ENCODE assay signal across 8 cellular contexts in genomic region chr6:20409427-20409971, GRCh38. TPM values are rescaled to one million over a fixed set of nuclear protein-coding genes. Genes with fewer than 3 reads are reported as not detected.
DNase-seq lines count a peak whose midpoint lies in the region; ATAC-seq and TF ChIP-seq lines count a peak whose summit lies in the region.

No MANE protein-coding gene starts in this region.

- DNase-seq in GM12864 (ENCODE audit: low read depth) = no peak
- DNase-seq in endodermal cell = no peak
- no peak for DNase-seq in Ammon's horn (ENCODE audit: low spot score)
- DNase-seq in NCI-H510A treated with DMSO at 0.1 percent for 48 hours (lab: John Stamatoyannopoulos, UW) = no peak
- DNase-seq in SIG-M5 treated with dmso at 0.1 percent for 504 hours (lab: John Stamatoyannopoulos, UW; ENCODE audit: unreplicated experiment) = no peak
- DNase-seq in stimulated activated CD4-positive, alpha-beta T cell treated with anti-CD3 and anti-CD28 coated beads, Interleukin-4, amount 100 ng/mL, for 4 hours = no peak

- ATAC-seq in GM21381 (IDR thresholded peaks at IDR 0.05; ENCODE audit: unreplicated experiment) (peak; percentile 93), HG03558 (IDR thresholded peaks at IDR 0.05; ENCODE audit: extremely low read depth, unreplicated experiment) (peak; percentile 91)

- H3K27me3 ChIP-seq in endodermal cell (ENCODE audit: control insufficient read depth, insufficient read depth, low read length, poor library complexity, severe bottlenecking) = no peaks in the 10 kb centered on the region

- H3K4me3 ChIP-seq in GM12864 (ENCODE audit: low read depth, low read length) (peak overlapping the region; percentile 7; the same call in 1 of the 2 replicates), endodermal cell (ENCODE audit: low read length) (no peak overlapping the region)

- H3K9me3 Mint-ChIP-seq in endodermal cell = no peaks in the 10 kb centered on the region

- peaks cover 26% of the 10 kb centered on the region for H3K36me3 Mint-ChIP-seq in endodermal cell (ENCODE audit: low read depth)

- H3K36me3 ChIP-seq in endodermal cell (ENCODE audit: control insufficient read depth, insufficient read depth, low read length) = peaks cover 54% of the 10 kb centered on the region

- H3K9me3 ChIP-seq in endodermal cell (ENCODE audit: control insufficient read depth, low read length) = no peaks in the 10 kb centered on the region

- peak overlapping the region; percentile 53 for H3K27ac Mint-ChIP-seq in endodermal cell

- H3K4me1 Mint-ChIP-seq in endodermal cell = peaks cover 58% of the 10 kb centered on the region

- no peak overlapping the region for H3K27ac ChIP-seq in endodermal cell (ENCODE audit: low read depth, low read length)

- no peak overlapping the region for H3K4me3 Mint-ChIP-seq in endodermal cell

- no peak overlapping the region for H3K9ac ChIP-seq in endodermal cell (ENCODE audit: extremely low read depth, low read length, poor library complexity, severe bottlenecking)

- no peaks in the 10 kb centered on the region for H3K27me3 Mint-ChIP-seq in endodermal cell (ENCODE audit: insufficient read depth)

- TF ChIP-seq CTCF in GM12864 (IDR thresholded peaks at IDR 0.05; ENCODE audit: low read depth, low read length, missing control alignments) (no peak), endodermal cell (conservative IDR thresholded peaks at IDR 0.05) (no peak)

- WGBS in endodermal cell (ENCODE audit: insufficient coverage in 1 of 2, insufficient read length in 1 of 2), 2 experiments = 93 to 99% methylated on average over 6 of the region's 6 CpGs

- H3K4me1 ChIP-seq in endodermal cell (ENCODE audit: control insufficient read depth, insufficient read depth, low read length) = peaks cover 9% of the 10 kb centered on the region

RNA-seq across cellular contexts. Expression of gene E2F3, which starts 7.8 kb away (rescaled TPM):
- 10 to 100 TPM; 38.2 TPM for total RNA-seq in endodermal cell
- polyA plus RNA-seq in endodermal cell (2013, experiment 1 of 2) = 26.8 TPM
- polyA plus RNA-seq in endodermal cell (2013, experiment 2 of 2) = 26.3 TPM
